ENCODE assay signal across 1 cellular context in the genomic region with DNA sequence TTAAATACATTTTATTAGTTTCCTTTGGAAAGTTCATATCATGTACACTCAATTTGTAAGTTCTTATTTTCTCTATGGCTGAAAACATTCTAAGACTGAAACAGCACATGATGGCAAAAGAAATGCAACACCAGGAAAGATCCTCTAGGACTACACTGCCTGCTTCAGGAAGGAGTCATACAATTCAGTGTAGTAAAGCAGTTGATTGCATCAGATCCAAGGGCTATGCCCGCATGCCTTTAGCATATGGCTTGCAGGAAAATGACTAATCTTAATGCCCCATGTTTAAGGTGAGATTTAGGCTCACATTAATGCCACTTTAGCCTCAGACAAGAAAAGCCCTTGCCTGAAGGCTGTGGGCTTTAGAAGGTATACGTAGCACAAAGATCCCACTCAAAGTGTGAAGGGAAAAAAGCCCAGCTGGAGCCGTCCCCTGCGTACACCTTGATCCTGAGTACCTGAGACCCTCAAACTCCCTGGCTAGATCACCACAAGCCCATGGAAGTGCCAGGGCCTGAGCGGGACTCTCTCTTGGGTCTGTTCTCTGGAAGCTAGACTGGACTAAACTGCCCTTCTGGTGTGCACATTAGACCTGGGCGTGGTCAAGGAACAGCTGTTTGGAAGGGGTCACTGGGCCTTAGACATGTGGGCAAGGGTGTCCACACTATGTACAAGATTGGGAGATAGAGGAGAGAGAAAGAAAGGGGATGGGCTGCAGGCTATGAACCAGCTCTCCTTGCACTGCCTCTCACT.
TF ChIP-seq lines count a peak whose summit lies in the region.

No MANE protein-coding gene starts in this region.

TF ChIP-seq in H1, 55 proteins besides CTCF, POLR2A, EP300 and RAD21:
- TF ChIP-seq, protein P1, sequence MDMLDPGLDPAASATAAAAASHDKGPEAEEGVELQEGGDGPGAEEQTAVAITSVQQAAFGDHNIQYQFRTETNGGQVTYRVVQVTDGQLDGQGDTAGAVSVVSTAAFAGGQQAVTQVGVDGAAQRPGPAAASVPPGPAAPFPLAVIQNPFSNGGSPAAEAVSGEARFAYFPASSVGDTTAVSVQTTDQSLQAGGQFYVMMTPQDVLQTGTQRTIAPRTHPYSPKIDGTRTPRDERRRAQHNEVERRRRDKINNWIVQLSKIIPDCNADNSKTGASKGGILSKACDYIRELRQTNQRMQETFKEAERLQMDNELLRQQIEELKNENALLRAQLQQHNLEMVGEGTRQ (IDR thresholded peaks at IDR 0.05; ENCODE audit: low read length): no peak
- TF ChIP-seq SIRT6 (IDR thresholded peaks at IDR 0.05; ENCODE audit: low read length): no peak
- no peak for TF ChIP-seq NRF1 (IDR thresholded peaks at IDR 0.05; ENCODE audit: low read depth, low read length)
TF ChIP-seq in H1: peak in this region for 0.
